Comparison of ENCODE assay signal across 11 cellular contexts in the genomic region with DNA sequence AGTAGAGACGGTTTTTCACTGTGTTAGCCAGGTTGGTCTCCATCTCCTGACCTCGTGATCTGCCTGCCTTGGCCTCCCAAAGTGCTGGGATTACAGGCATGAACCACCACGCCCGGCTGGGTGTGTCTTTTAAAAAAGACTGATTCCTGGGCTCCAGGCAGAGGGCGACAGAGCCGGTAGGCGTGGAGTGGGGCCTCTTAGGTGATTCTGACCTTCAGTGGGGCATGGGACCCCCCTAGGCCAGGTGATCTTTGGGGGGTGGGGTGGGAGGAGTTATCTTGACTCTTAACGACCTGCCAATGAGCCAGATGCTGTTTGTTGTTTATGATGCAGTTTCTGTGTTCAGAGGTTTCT. TPM values are rescaled to one million over a fixed set of nuclear protein-coding genes. Genes with fewer than 3 reads are reported as not detected.
DNase-seq lines count a peak whose midpoint lies in the region; ATAC-seq, FAIRE-seq and TF ChIP-seq lines count a peak whose summit lies in the region.
"Had no signal": no experiment of that assay in that cellular context is flagged by ENCODE, and none has a peak within 500 bp of the region (broad histone marks: within the 10 kb centered on the region; RNA-seq: fewer than 3 reads in every experiment).

No MANE protein-coding gene starts in this region.

- peak overlapping the region; percentile 92 for H3K27ac Mint-ChIP-seq in T-helper 1 cell treated with Interleukin-12 subunit alpha and Interleukin-12 subunit beta and Interleukin-4 antibody, amounts not matched to agents 30 μg/mL and 1 μg/mL, for 36 hours
- peak overlapping the region; percentile 99 for H3K27ac Mint-ChIP-seq in activated naive CD8-positive, alpha-beta T cell

- H3K9me3 Mint-ChIP-seq in T-helper 1 cell treated with Interleukin-12 subunit alpha and Interleukin-12 subunit beta and Interleukin-4 antibody, amounts not matched to agents 30 μg/mL and 1 μg/mL, for 36 hours, result no peaks in the 10 kb centered on the region
- H3K9me3 Mint-ChIP-seq in activated naive CD8-positive, alpha-beta T cell (ENCODE audit: low read depth), result no peaks in the 10 kb centered on the region

- H3K27ac ChIP-seq in temporal lobe (ENCODE audit: low read depth, low read length), result peak overlapping the region; percentile 81

- TF ChIP-seq POLR2A in GM12892 (IDR thresholded peaks at IDR 0.05; ENCODE audit: low read depth, low read length), result no peak

- DNase-seq in T-helper 1 cell, result no peak
- no peak for DNase-seq in kidney epithelial cell (ENCODE audit: low read depth)
- DNase-seq in GM12892 (ENCODE audit: insufficient read length), result no peak
- no peak for DNase-seq in central memory CD4-positive, alpha-beta T cell

- no peaks in the 10 kb centered on the region for H3K27me3 ChIP-seq in kidney epithelial cell (ENCODE audit: control insufficient read depth, insufficient read depth, low read length)

- no peak for ATAC-seq in HG02840 (IDR thresholded peaks at IDR 0.05; ENCODE audit: low FRiP score, unreplicated experiment)
- ATAC-seq: activated CD4-positive, CD25-positive, alpha-beta regulatory T cell treated with anti-CD3 and anti-CD28 coated beads, Interleukin-2, amount 50 U/mL, for 24 hours; left lobe of liver had no signal

- H3K36me3 Mint-ChIP-seq in T-helper 1 cell treated with Interleukin-12 subunit alpha and Interleukin-12 subunit beta and Interleukin-4 antibody, amounts not matched to agents 30 μg/mL and 1 μg/mL, for 36 hours (ENCODE audit: low read depth), result peaks cover 22% of the 10 kb centered on the region
- H3K36me3 Mint-ChIP-seq in activated naive CD8-positive, alpha-beta T cell, result peaks cover 9% of the 10 kb centered on the region

- H3K27me3 Mint-ChIP-seq in T-helper 1 cell treated with Interleukin-12 subunit alpha and Interleukin-12 subunit beta and Interleukin-4 antibody, amounts not matched to agents 30 μg/mL and 1 μg/mL, for 36 hours (ENCODE audit: low read depth), result no peaks in the 10 kb centered on the region
- no peaks in the 10 kb centered on the region for H3K27me3 Mint-ChIP-seq in activated naive CD8-positive, alpha-beta T cell

- H3K4me1 Mint-ChIP-seq in T-helper 1 cell treated with Interleukin-12 subunit alpha and Interleukin-12 subunit beta and Interleukin-4 antibody, amounts not matched to agents 30 μg/mL and 1 μg/mL, for 36 hours (ENCODE audit: low read depth), result peaks cover 79% of the 10 kb centered on the region
- H3K4me1 Mint-ChIP-seq in activated naive CD8-positive, alpha-beta T cell (ENCODE audit: low read depth), result peaks cover 97% of the 10 kb centered on the region

- H3K4me3 Mint-ChIP-seq in T-helper 1 cell treated with Interleukin-12 subunit alpha and Interleukin-12 subunit beta and Interleukin-4 antibody, amounts not matched to agents 30 μg/mL and 1 μg/mL, for 36 hours, result peak overlapping the region; percentile 82
- peak overlapping the region; percentile 78 for H3K4me3 Mint-ChIP-seq in activated naive CD8-positive, alpha-beta T cell

- no peak for FAIRE-seq in GM12892 (lab: Jason Lieb, UNC)
- FAIRE-seq: colon had no signal

- no peak overlapping the region for H3K4me3 ChIP-seq in kidney epithelial cell (ENCODE audit: low read depth, low read length)

- no peaks in the 10 kb centered on the region for H3K36me3 ChIP-seq in kidney epithelial cell (ENCODE audit: control insufficient read depth, insufficient read depth, low read length)

- peak; percentile 2 for TF ChIP-seq CTCF in kidney epithelial cell (IDR thresholded peaks at IDR 0.05; ENCODE audit: insufficient read depth, low read length, poor library complexity, severe bottlenecking)

RNA-seq across cellular contexts. Expression of a gene that starts 13.6 kb away (rescaled TPM):
- total RNA-seq in kidney epithelial cell, result 4.1 and 4.7 TPM in 2 replicates
- total RNA-seq in temporal lobe, result 40.6 TPM
- polyA plus RNA-seq in GM12892 (2012; ENCODE audit: missing spikeins), result 61.4 TPM
